In genomic region chr2:180128861-180129260, GRCh38 we compare ENCODE assay signal across 27 cellular contexts.
"Had no signal": no experiment of that assay in that cellular context is flagged by ENCODE, and none has a peak within 500 bp of the region (broad histone marks: within the 10 kb centered on the region; RNA-seq: fewer than 3 reads in every experiment).

No MANE protein-coding gene starts in this region.

- H3K9me3 ChIP-seq: stomach, suprapubic skin, testis, thoracic aorta, thyroid gland, tibial artery, tibial nerve, transverse colon, upper lobe of left lung, upper lobe of right lung, uterus, vagina had no signal

- H3K36me3 ChIP-seq: stomach, suprapubic skin, thoracic aorta, thyroid gland, tibial artery, tibial nerve, transverse colon, upper lobe of left lung, upper lobe of right lung, uterus, vagina had no signal

- ATAC-seq: stimulated activated effector memory CD8-positive, alpha-beta T cell treated with anti-CD3 and anti-CD28 coated beads, Interleukin-12 subunit alpha, Interleukin-12 subunit beta, amount 100 ng/mL, for 72 hours; stimulated activated memory B cell treated with anti-CD40 and anti-IgM and Interleukin-4, amounts not matched to agents 10 μg/mL and 1 μg/mL and 100 μg/mL, for 72 hours; stimulated activated naive B cell treated with anti-CD40 and anti-IgM and Interleukin-4, amounts not matched to agents 10 μg/mL and 1 μg/mL and 100 μg/mL, for 72 hours; stimulated activated naive CD8-positive, alpha-beta T cell treated with anti-CD3 and anti-CD28 coated beads, Interleukin-15, amount 100 ng/mL, for 72 hours; stimulated activated naive CD8-positive, alpha-beta T cell treated with anti-CD3 and anti-CD28 coated beads, Interleukin-15, Interleukin-2, amounts not matched to agents 100 U/mL and 50 U/mL, for 24 hours; upper lobe of right lung had no signal

- FAIRE-seq: urothelium cell line had no signal

- H3K4me1 ChIP-seq: testis, thyroid gland, tibial artery, upper lobe of left lung, upper lobe of right lung, uterus had no signal

- DNase-seq: stimulated activated CD4-positive, alpha-beta T cell treated with anti-CD3 and anti-CD28 coated beads, Interleukin-2, amount 100 ng/mL, for 48 hours; stimulated activated CD4-positive, alpha-beta T cell treated with anti-CD3 and anti-CD28 coated beads, Interleukin-4, amount 100 ng/mL, for 1 hour; stimulated activated CD4-positive, alpha-beta T cell treated with anti-CD3 and anti-CD28 coated beads, Interleukin-4, amount 100 ng/mL, for 24 hours; stimulated activated CD4-positive, alpha-beta T cell treated with anti-CD3 and anti-CD28 coated beads, Interleukin-4, amount 100 ng/mL, for 4 hours; stimulated activated CD8-positive, alpha-beta memory T cell treated with anti-CD3 and anti-CD28 coated beads, Interleukin-4, amount 100 ng/mL, for 48 hours; stimulated activated naive B cell treated with anti-CD40 and anti-IgM and Interleukin-4, amounts not matched to agents 10 μg/mL and 1 μg/mL and 100 μg/mL, for 72 hours; stimulated activated naive CD4-positive, alpha-beta T cell; stimulated activated naive CD4-positive, alpha-beta T cell treated with Interleukin-2 at 50 U/mL for 16 hours; stimulated activated naive CD8-positive, alpha-beta T cell treated with anti-CD3 and anti-CD28 coated beads, Interleukin-15, amount 100 ng/mL, for 72 hours; stimulated activated naive CD8-positive, alpha-beta T cell treated with anti-CD3 and anti-CD28 coated beads, Interleukin-15, Interleukin-2, amounts not matched to agents 100 U/mL and 50 U/mL, for 24 hours; stomach; substantia nigra; testis; thyroid gland; tibial artery; transverse colon; trophoblast cell; upper lobe of left lung; upper lobe of right lung; uterus had no signal

- H3K27me3 ChIP-seq: stomach, suprapubic skin, testis, thyroid gland, tibial nerve, upper lobe of left lung, upper lobe of right lung, uterus, vagina had no signal

- H3K27ac ChIP-seq: stomach, suprapubic skin, testis, thoracic aorta, thyroid gland, tibial artery, tibial nerve, transverse colon, upper lobe of left lung, upper lobe of right lung, uterus, vagina had no signal

- H3K4me3 ChIP-seq: stomach, suprapubic skin, testis, thoracic aorta, thyroid gland, tibial artery, tibial nerve, transverse colon, upper lobe of left lung, upper lobe of right lung, uterus, vagina had no signal
